ENCODE assay signal across 12 cellular contexts in genomic region chr7:137996386-137996851, GRCh38. TPM values are rescaled to one million over a fixed set of nuclear protein-coding genes. Genes with fewer than 3 reads are reported as not detected.
DNase-seq lines count a peak whose midpoint lies in the region; ATAC-seq, FAIRE-seq and TF ChIP-seq lines count a peak whose summit lies in the region.
"Had no signal": no experiment of that assay in that cellular context is flagged by ENCODE, and none has a peak within 500 bp of the region (broad histone marks: within the 10 kb centered on the region; RNA-seq: fewer than 3 reads in every experiment).

No MANE protein-coding gene starts in this region.

- H3K4me2 ChIP-seq in HepG2 (ENCODE audit: low read depth, low read length): peak overlapping the region; percentile 50

- WGBS in HepG2 (ENCODE audit: low lambda C conversion rate): 88% methylated on average over 6 of the region's 6 CpGs
- WGBS in right lobe of liver (ENCODE audit: insufficient coverage, low coverage, low lambda C conversion rate, missing lambda C conversion rate): 18% methylated on average over 3 of the region's 6 CpGs
- 1% methylated on average over 6 of the region's 6 CpGs for WGBS in aorta, 2 donors

- TF ChIP-seq CTCF in HepG2 (CRISPR knock-in tag; IDR thresholded peaks at IDR 0.05) (no peak), right lobe of liver (IDR thresholded peaks at IDR 0.05) (no peak)

- ATAC-seq in HepG2 (no peak), right lobe of liver (no peak), aorta (ENCODE audit: low FRiP score) (no peak), HG03139 (IDR thresholded peaks at IDR 0.05; ENCODE audit: unreplicated experiment) (no peak), GM18858 (IDR thresholded peaks at IDR 0.05; ENCODE audit: unreplicated experiment) (no peak)
- ATAC-seq: esophagus mucosa had no signal

- H3K4me1 ChIP-seq in HepG2 (ENCODE audit: insufficient read depth, low read length) (peaks cover 81% of the 10 kb centered on the region), right lobe of liver (peaks cover 0 to 22% (median 9%) of the 10 kb centered on the region in 4 donors), adipocyte (ENCODE audit: control insufficient read depth, insufficient read depth, low read length) (peaks cover 63% of the 10 kb centered on the region), aorta (ENCODE audit: control insufficient read depth in 1 of 2, insufficient read depth in 2 of 2, low read length in 2 of 2) (peaks cover 0 to 13% of the 10 kb centered on the region in 2 donors)

- CTCF ChIA-PET in HepG2 (lab: Yijun Ruan, JAX; ENCODE audit: low intra/inter-chr PET ratio, low total read pairs): no interaction called here

- H3K27ac ChIP-seq in HepG2 (ENCODE audit: extremely low read length, insufficient read depth, low read length): peak overlapping the region; percentile 17
- no peak overlapping the region for H3K27ac ChIP-seq in right lobe of liver
- H3K27ac ChIP-seq in aorta (ENCODE audit: low read depth in 1 of 2, low read length in 2 of 2): peak overlapping the region in 1 of 2 donors; percentile 78

- FAIRE-seq in HepG2 (lab: Jason Lieb, UNC): no peak

- TF ChIP-seq POLR2A in HepG2 (IDR thresholded peaks at IDR 0.05; ENCODE audit: insufficient read depth in 1 of 2, low read depth in 2 of 2, low read length in 2 of 2): no peak
- no peak for TF ChIP-seq POLR2A in right lobe of liver (IDR thresholded peaks at IDR 0.05)

- no peak for TF ChIP-seq RAD21 in HepG2 (CRISPR knock-in tag; IDR thresholded peaks at IDR 0.05)

- peaks cover 11% of the 10 kb centered on the region for H4K20me1 ChIP-seq in HepG2 (ENCODE audit: insufficient read depth, low read length)

- no TSS peak for BruUV-seq in HepG2 (replicated peaks; lab: Mats Ljungman, UMichigan)

- in situ Hi-C loops in HepG2 (cut with HindIII; ENCODE audit: extremely low pct_ligation_motif_present, low pct_unique_long_range_greater_than_20kb): no loop called here

- DNase-seq in HepG2 (ENCODE audit: low spot score) (no peak), right lobe of liver (no peak), adipocyte (ENCODE audit: low read depth) (no peak), inferior parietal cortex (ENCODE audit: extremely low spot score) (peak; percentile 9), aorta (peak; percentile 76 to 78), NCI-H345 treated with DMSO at 0.1 percent for 48 hours (lab: John Stamatoyannopoulos, UW; ENCODE audit: unreplicated experiment) (no peak)
- DNase-seq: CD4-positive, alpha-beta T cell; NCI-H1436 treated with DMSO at 0.1 percent for 48 hours; stimulated activated CD4-positive, alpha-beta T cell treated with anti-CD3 and anti-CD28 coated beads, Interleukin-15, amount 100 ng/mL, for 24 hours had no signal

- peaks cover 3% of the 10 kb centered on the region in 2 experiments; a peak in 3 of 5 replicates for H3K36me3 ChIP-seq in HepG2 (replicated peaks in 1 of 2; ENCODE audit: control insufficient read depth in 1 of 2, insufficient read depth in 2 of 2, low read length in 2 of 2)
- no peaks in the 10 kb centered on the region for H3K36me3 ChIP-seq in right lobe of liver
- H3K36me3 ChIP-seq in adipocyte (ENCODE audit: control insufficient read depth, insufficient read depth, low read length, severe bottlenecking): no peaks in the 10 kb centered on the region
- H3K36me3 ChIP-seq in aorta (ENCODE audit: control insufficient read depth in 1 of 2, insufficient read depth in 2 of 2, low read length in 1 of 2): no peaks in the 10 kb centered on the region

- POLR2A ChIA-PET in HepG2 (lab: Yijun Ruan, JAX): no interaction called here

- H3K9me3 ChIP-seq in HepG2 (ENCODE audit: low read length): no peaks in the 10 kb centered on the region
- no peaks in the 10 kb centered on the region for H3K9me3 ChIP-seq in right lobe of liver
- H3K9me3 ChIP-seq in adipocyte (ENCODE audit: control insufficient read depth, low read length): no peaks in the 10 kb centered on the region
- H3K9me3 ChIP-seq in aorta (ENCODE audit: control insufficient read depth, low read length): no peaks in the 10 kb centered on the region

- H3K27me3 ChIP-seq in HepG2 (ENCODE audit: control insufficient read depth in 1 of 2, insufficient read depth in 2 of 2, low read length in 2 of 2) (no peaks in the 10 kb centered on the region; a peak in 1 of 5 replicates), right lobe of liver (no peaks in the 10 kb centered on the region), adipocyte (replicated peaks; ENCODE audit: control insufficient read depth, insufficient read depth, low read length) (no peaks in the 10 kb centered on the region), aorta (ENCODE audit: control insufficient read depth in 1 of 2, insufficient read depth in 2 of 2, low read length in 1 of 2) (no peaks in the 10 kb centered on the region)

- H3K4me3 ChIP-seq in HepG2 (replicated peaks in 1 of 3; ENCODE audit: insufficient read depth in 1 of 3, low read depth in 2 of 3, low read length in 3 of 3) (no peak overlapping the region), right lobe of liver (no peak overlapping the region), adipocyte (ENCODE audit: low read length) (peak overlapping the region; percentile 39), aorta (ENCODE audit: low read length in 2 of 2) (peak overlapping the region; percentile 4 to 32)

- H3K9ac ChIP-seq in HepG2 (ENCODE audit: insufficient read depth, low read depth, low read length) (no peak overlapping the region), adipocyte (ENCODE audit: low read length) (no peak overlapping the region)

- intact Hi-C loops in HepG2 (cut with micrococcal nuclease; ENCODE audit: unreplicated experiment): no loop called here
- intact Hi-C loops in right lobe of liver (cut with DNase I): no loop called here
- intact Hi-C loops in aorta (cut with DNase I): no loop called here

- TF ChIP-seq EP300 in HepG2 (IDR thresholded peaks at IDR 0.05; ENCODE audit: low read depth in 2 of 2, low read length in 2 of 2) (no peak), HepG2 (CRISPR knock-in tag; IDR thresholded peaks at IDR 0.05; ENCODE audit: borderline replicate concordance) (no peak)

- H2AFZ ChIP-seq in HepG2 (ENCODE audit: low read length): no peak overlapping the region

- peaks cover 96% of the 10 kb centered on the region for H3K79me2 ChIP-seq in HepG2 (ENCODE audit: insufficient read depth, low read length)

TF ChIP-seq in HepG2, 621 proteins besides CTCF, POLR2A, EP300 and RAD21 (continues in another document):
- TF ChIP-seq RBFOX2 (IDR thresholded peaks at IDR 0.05; ENCODE audit: low read depth, low read length): 0 out of 2 replicates have a peak, but pooled peaks have one; percentile 18
- TF ChIP-seq, protein P1, sequence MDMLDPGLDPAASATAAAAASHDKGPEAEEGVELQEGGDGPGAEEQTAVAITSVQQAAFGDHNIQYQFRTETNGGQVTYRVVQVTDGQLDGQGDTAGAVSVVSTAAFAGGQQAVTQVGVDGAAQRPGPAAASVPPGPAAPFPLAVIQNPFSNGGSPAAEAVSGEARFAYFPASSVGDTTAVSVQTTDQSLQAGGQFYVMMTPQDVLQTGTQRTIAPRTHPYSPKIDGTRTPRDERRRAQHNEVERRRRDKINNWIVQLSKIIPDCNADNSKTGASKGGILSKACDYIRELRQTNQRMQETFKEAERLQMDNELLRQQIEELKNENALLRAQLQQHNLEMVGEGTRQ (IDR thresholded peaks at IDR 0.05; ENCODE audit: low read depth, low read length): no peak
- TF ChIP-seq, protein P1 (CRISPR knock-in tag; IDR thresholded peaks at IDR 0.05; ENCODE audit: borderline replicate concordance): peak; percentile 41; the same call in 1 of the 2 replicates

RNA-seq across cellular contexts. Expression of gene CREB3L2, which starts 5.5 kb away (rescaled TPM):
- total RNA-seq in HepG2 (2016; rRNA removed; fragmentation: Illumina TruSeq; extraction: Trizol): 22.1 and 26.6 TPM in 2 replicates
- 6.5 and 8.8 TPM in 2 replicates for total RNA-seq in HepG2 (2016; cell fraction: cytosol; rRNA removed; fragmentation: Illumina TruSeq; extraction: Trizol; ENCODE audit: low read depth)
- total RNA-seq in HepG2 (2016; cell fraction: insoluble cytoplasmic fraction; rRNA removed; fragmentation: Illumina TruSeq; extraction: Trizol): 21.4 and 26.4 TPM in 2 replicates
- 14.1 and 14.5 TPM in 2 replicates for total RNA-seq in HepG2 (2016; cell fraction: membrane; rRNA removed; fragmentation: Illumina TruSeq; extraction: Trizol)
- 53.5 and 54.7 TPM in 2 replicates for total RNA-seq in HepG2 (2016; cell fraction: nucleus; rRNA removed; fragmentation: Illumina TruSeq; extraction: Trizol)
- polyA plus RNA-seq in HepG2 (2011; rRNA removed): 39.0 and 41.1 TPM in 2 replicates
- 26.0 and 30.9 TPM in 2 replicates for polyA plus RNA-seq in HepG2 (2011; cell fraction: cytosol; rRNA removed)
- 36.5 and 47.2 TPM in 2 replicates for polyA plus RNA-seq in HepG2 (2011; cell fraction: nucleus; rRNA removed)
- 22.8 and 35.4 TPM in 2 replicates for polyA plus RNA-seq in HepG2 (2012)
- polyA plus RNA-seq in HepG2 (2016; cell fraction: cytosol; fragmentation: Illumina TruSeq; extraction: Trizol; ENCODE audit: low read depth): 2.4 and 2.7 TPM in 2 replicates
- polyA plus RNA-seq in HepG2 (2016; cell fraction: insoluble cytoplasmic fraction; fragmentation: Illumina TruSeq; extraction: Trizol; ENCODE audit: low read depth): 31.2 and 35.1 TPM in 2 replicates
- 5.9 and 6.4 TPM in 2 replicates for polyA plus RNA-seq in HepG2 (2016; cell fraction: membrane; fragmentation: Illumina TruSeq; extraction: Trizol; ENCODE audit: low read depth)
- 43.3 and 43.6 TPM in 2 replicates for polyA plus RNA-seq in HepG2 (2016; cell fraction: nucleus; fragmentation: Illumina TruSeq; extraction: Trizol; ENCODE audit: insufficient read depth, low read depth)
- 32.8 and 173 TPM in 2 replicates for polyA minus RNA-seq in HepG2 (2011; rRNA and poly(A)+ RNA removed; ENCODE audit: low replicate concordance)
- 58.1 and 61.3 TPM in 2 replicates for polyA minus RNA-seq in HepG2 (2011; cell fraction: cytosol; rRNA and poly(A)+ RNA removed)
- polyA minus RNA-seq in HepG2 (2011; cell fraction: nucleus; rRNA and poly(A)+ RNA removed): 95.2 and 100 TPM in 2 replicates
- total RNA-seq in right lobe of liver: 10 to 100 TPM; 11.5 to 29.9 (median 18.2) TPM
- 100 to 1,000 TPM; 109 to 165 TPM for total RNA-seq in aorta
- 10 to 100 TPM; 10.6 to 38.4 TPM for polyA plus RNA-seq in aorta

Comparison
In these comparisons a context has a peak if more than half of its experiments do, and no peak if none do; other contexts are left out.
1. DNase-seq: peak in inferior parietal cortex (single experiment) and aorta (2 of 2); none in HepG2 (single experiment), right lobe of liver (0 of 3), adipocyte (single experiment) and NCI-H345 treated with DMSO at 0.1 percent for 48 hours (single experiment).
2. H3K4me3 ChIP-seq: peak in adipocyte (single experiment) and aorta (2 of 2); none in HepG2 (0 of 3) and right lobe of liver (0 of 3).